8 cellular contexts compared by ENCODE assay signal in genomic region chr10:124388823-124389612, GRCh38. TPM values are rescaled to one million over a fixed set of nuclear protein-coding genes. Genes with fewer than 3 reads are reported as not detected.
DNase-seq lines count a peak whose midpoint lies in the region; FAIRE-seq and TF ChIP-seq lines count a peak whose summit lies in the region.

No MANE protein-coding gene starts in this region.

- TF ChIP-seq POLR2A in H54 (IDR thresholded peaks at IDR 0.05; ENCODE audit: low read depth, low read length): no peak

- H4K20me1 ChIP-seq in Loucy (ENCODE audit: insufficient read depth, low read length, poor library complexity, severe bottlenecking): no peaks in the 10 kb centered on the region

- H2AFZ ChIP-seq in Loucy (ENCODE audit: low read length) (peak overlapping the region; percentile 98), parathyroid adenoma (peak overlapping the region; percentile 94)

- no peak for FAIRE-seq in H54 (lab: Jason Lieb, UNC)

- no peaks in the 10 kb centered on the region for H3K79me2 ChIP-seq in Loucy (ENCODE audit: insufficient read depth, low read length)
- no peaks in the 10 kb centered on the region for H3K79me2 ChIP-seq in parathyroid adenoma

- no peaks in the 10 kb centered on the region for H3K9me3 ChIP-seq in Loucy (ENCODE audit: insufficient read depth, low read depth, low read length)
- H3K9me3 ChIP-seq in adipocyte (ENCODE audit: control insufficient read depth, low read length): peaks cover 4% of the 10 kb centered on the region
- H3K9me3 ChIP-seq in parathyroid adenoma (ENCODE audit: control insufficient read depth, low read length): no peaks in the 10 kb centered on the region
- H3K9me3 ChIP-seq in tibial artery: no peaks in the 10 kb centered on the region

- H3K4me2 ChIP-seq in Loucy (ENCODE audit: low read depth, low read length, poor library complexity, severe bottlenecking) (peak overlapping the region; percentile 62), parathyroid adenoma (ENCODE audit: low read length) (peak overlapping the region; percentile 83)

- DNase-seq in GDM1 (lab: John Stamatoyannopoulos, UW) (peak; percentile 78), H54 (ENCODE audit: insufficient read length, low spot score) (peak; percentile 86), SW480 (ENCODE audit: low spot score) (peak; percentile 71), adipocyte (ENCODE audit: low read depth) (peak; percentile 98), cardiac septum (ENCODE audit: low spot score) (peak; percentile 96), tibial artery (peak; percentile 80 to 93)

- no peak overlapping the region for H3K27ac ChIP-seq in parathyroid adenoma
- H3K27ac ChIP-seq in tibial artery: peak overlapping the region in 1 of 2 donors; percentile 51

- no peaks in the 10 kb centered on the region for H3K9me2 ChIP-seq in Loucy (replicated peaks; ENCODE audit: low read depth, low read length)

- no peaks in the 10 kb centered on the region for H3K36me3 ChIP-seq in Loucy (ENCODE audit: insufficient read depth, low read length)
- no peaks in the 10 kb centered on the region for H3K36me3 ChIP-seq in adipocyte (ENCODE audit: control insufficient read depth, insufficient read depth, low read length, severe bottlenecking)
- no peaks in the 10 kb centered on the region for H3K36me3 ChIP-seq in parathyroid adenoma (ENCODE audit: control insufficient read depth, insufficient read depth, low read length)
- no peaks in the 10 kb centered on the region for H3K36me3 ChIP-seq in tibial artery

- intact Hi-C loops in cardiac septum (cut with DNase I): loop anchor here (1.0 to 10.0 kb wide), 2 partner anchors 284 to 394 kb away; no protein-coding TSS in a partner anchor
- intact Hi-C loops in tibial artery (cut with DNase I; ENCODE audit: low total_unique reads): loop anchor here (10.0 kb wide), 1 partner anchor 364 kb away; no protein-coding TSS in a partner anchor

- H3K9ac ChIP-seq in Loucy (ENCODE audit: low read depth, low read length, poor library complexity, severe bottlenecking): peak overlapping the region; percentile 43
- H3K9ac ChIP-seq in adipocyte (ENCODE audit: low read length): peak overlapping the region; percentile 83
- H3K9ac ChIP-seq in parathyroid adenoma: no peak overlapping the region

- peak overlapping the region; percentile 55 for H3K4me3 ChIP-seq in Loucy (ENCODE audit: low read length, poor library complexity, severe bottlenecking)
- H3K4me3 ChIP-seq in adipocyte (ENCODE audit: low read length): peak overlapping the region; percentile 74
- peak overlapping the region; percentile 55 for H3K4me3 ChIP-seq in parathyroid adenoma (ENCODE audit: low read depth, low read length)
- peak overlapping the region; percentile 45 to 51 for H3K4me3 ChIP-seq in tibial artery

- H3K4me1 ChIP-seq in Loucy (ENCODE audit: insufficient read depth, low read length, poor library complexity, severe bottlenecking) (no peaks in the 10 kb centered on the region), adipocyte (ENCODE audit: control insufficient read depth, insufficient read depth, low read length) (peaks cover 5% of the 10 kb centered on the region), parathyroid adenoma (no peaks in the 10 kb centered on the region), tibial artery (peaks cover 0 to 23% (median 19%) of the 10 kb centered on the region in 4 donors)

- TF ChIP-seq CTCF in Loucy (conservative IDR thresholded peaks at IDR 0.05; ENCODE audit: low read length) (peak; percentile 79), parathyroid adenoma (IDR thresholded peaks at IDR 0.05) (peak; percentile 96), tibial artery (IDR thresholded peaks at IDR 0.05) (peak; percentile 94 to 97)

- H3F3A ChIP-seq in Loucy (ENCODE audit: low read depth): no peaks in the 10 kb centered on the region

- no peaks in the 10 kb centered on the region for H3K27me3 ChIP-seq in Loucy (ENCODE audit: insufficient read depth, low read length, poor library complexity, severe bottlenecking)
- H3K27me3 ChIP-seq in adipocyte (replicated peaks; ENCODE audit: control insufficient read depth, insufficient read depth, low read length): peaks cover 7% of the 10 kb centered on the region
- H3K27me3 ChIP-seq in parathyroid adenoma (ENCODE audit: control insufficient read depth, insufficient read depth, low read length): no peaks in the 10 kb centered on the region
- H3K27me3 ChIP-seq in tibial artery: no peaks in the 10 kb centered on the region

RNA-seq across cellular contexts. Expression of gene OAT, which starts 29.7 kb away (rescaled TPM):
- 38.0 TPM for total RNA-seq in cardiac septum
